1 cellular context compared by ENCODE assay signal in genomic region chr12:132006056-132006680, GRCh38.
TF ChIP-seq lines count a peak whose summit lies in the region.

No MANE protein-coding gene starts in this region.

TF ChIP-seq in IMR-90, 13 proteins besides CTCF, POLR2A, EP300 and RAD21:
- TF ChIP-seq USF2 (IDR thresholded peaks at IDR 0.05; ENCODE audit: low read depth, low read length) (no peak), RCOR1 (IDR thresholded peaks at IDR 0.05; ENCODE audit: insufficient replicate concordance, low read length) (no peak), MAZ (IDR thresholded peaks at IDR 0.05; ENCODE audit: borderline replicate concordance, low read depth, low read length) (no peak)
- TF ChIP-seq, protein P1, sequence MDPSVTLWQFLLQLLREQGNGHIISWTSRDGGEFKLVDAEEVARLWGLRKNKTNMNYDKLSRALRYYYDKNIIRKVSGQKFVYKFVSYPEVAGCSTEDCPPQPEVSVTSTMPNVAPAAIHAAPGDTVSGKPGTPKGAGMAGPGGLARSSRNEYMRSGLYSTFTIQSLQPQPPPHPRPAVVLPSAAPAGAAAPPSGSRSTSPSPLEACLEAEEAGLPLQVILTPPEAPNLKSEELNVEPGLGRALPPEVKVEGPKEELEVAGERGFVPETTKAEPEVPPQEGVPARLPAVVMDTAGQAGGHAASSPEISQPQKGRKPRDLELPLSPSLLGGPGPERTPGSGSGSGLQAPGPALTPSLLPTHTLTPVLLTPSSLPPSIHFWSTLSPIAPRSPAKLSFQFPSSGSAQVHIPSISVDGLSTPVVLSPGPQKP (IDR thresholded peaks at IDR 0.05; ENCODE audit: borderline replicate concordance, low read depth, low read length), result no peak
TF ChIP-seq in IMR-90: peak in this region for 0.
